1 cellular context compared by ENCODE assay signal in genomic region chr16:9053006-9053601, GRCh38.
A peak's percentile ranks its signal among the peaks of the same experiment; 100 is the strongest.
TF ChIP-seq lines count a peak whose summit lies in the region.

No MANE protein-coding gene starts in this region.

TF ChIP-seq in K562, 482 proteins besides CTCF, POLR2A, EP300 and RAD21 (continued from another document and continues in another):
- TF ChIP-seq POLR3A (IDR thresholded peaks at IDR 0.05; ENCODE audit: borderline replicate concordance, extremely low read depth, insufficient read depth, insufficient read length): no peak
- no peak for TF ChIP-seq HLTF (IDR thresholded peaks at IDR 0.05)
- no peak for TF ChIP-seq ZNF431 (CRISPR knock-in tag; IDR thresholded peaks at IDR 0.05)
- TF ChIP-seq SAFB (IDR thresholded peaks at IDR 0.05; ENCODE audit: borderline replicate concordance, low read depth, low read length): no peak
- TF ChIP-seq SMARCE1 (IDR thresholded peaks at IDR 0.05): no peak
- TF ChIP-seq CREB3L1 (IDR thresholded peaks at IDR 0.05; ENCODE audit: borderline replicate concordance, low read depth): peak; percentile 71
- no peak for TF ChIP-seq KLF10 (CRISPR knock-in tag; IDR thresholded peaks at IDR 0.05)
- TF ChIP-seq SREBF1 (IDR thresholded peaks at IDR 0.05; ENCODE audit: borderline replicate concordance, low read depth, low read length): peak; percentile 54; the same call in 1 of the 2 replicates
- no peak for TF ChIP-seq DMBX1 (CRISPR knock-in tag; IDR thresholded peaks at IDR 0.05; ENCODE audit: borderline replicate concordance)
- TF ChIP-seq SRSF7 (optimal IDR thresholded peaks at IDR 0.05; ENCODE audit: low read depth, low read length): no peak
- TF ChIP-seq GTF2F1 (IDR thresholded peaks at IDR 0.05; ENCODE audit: low read depth, low read length): no peak
- no peak for TF ChIP-seq ZFP91 (CRISPR knock-in tag; IDR thresholded peaks at IDR 0.05)
- TF ChIP-seq ZNF324 (CRISPR knock-in tag; IDR thresholded peaks at IDR 0.05): peak; percentile 43
- TF ChIP-seq, protein P1, sequence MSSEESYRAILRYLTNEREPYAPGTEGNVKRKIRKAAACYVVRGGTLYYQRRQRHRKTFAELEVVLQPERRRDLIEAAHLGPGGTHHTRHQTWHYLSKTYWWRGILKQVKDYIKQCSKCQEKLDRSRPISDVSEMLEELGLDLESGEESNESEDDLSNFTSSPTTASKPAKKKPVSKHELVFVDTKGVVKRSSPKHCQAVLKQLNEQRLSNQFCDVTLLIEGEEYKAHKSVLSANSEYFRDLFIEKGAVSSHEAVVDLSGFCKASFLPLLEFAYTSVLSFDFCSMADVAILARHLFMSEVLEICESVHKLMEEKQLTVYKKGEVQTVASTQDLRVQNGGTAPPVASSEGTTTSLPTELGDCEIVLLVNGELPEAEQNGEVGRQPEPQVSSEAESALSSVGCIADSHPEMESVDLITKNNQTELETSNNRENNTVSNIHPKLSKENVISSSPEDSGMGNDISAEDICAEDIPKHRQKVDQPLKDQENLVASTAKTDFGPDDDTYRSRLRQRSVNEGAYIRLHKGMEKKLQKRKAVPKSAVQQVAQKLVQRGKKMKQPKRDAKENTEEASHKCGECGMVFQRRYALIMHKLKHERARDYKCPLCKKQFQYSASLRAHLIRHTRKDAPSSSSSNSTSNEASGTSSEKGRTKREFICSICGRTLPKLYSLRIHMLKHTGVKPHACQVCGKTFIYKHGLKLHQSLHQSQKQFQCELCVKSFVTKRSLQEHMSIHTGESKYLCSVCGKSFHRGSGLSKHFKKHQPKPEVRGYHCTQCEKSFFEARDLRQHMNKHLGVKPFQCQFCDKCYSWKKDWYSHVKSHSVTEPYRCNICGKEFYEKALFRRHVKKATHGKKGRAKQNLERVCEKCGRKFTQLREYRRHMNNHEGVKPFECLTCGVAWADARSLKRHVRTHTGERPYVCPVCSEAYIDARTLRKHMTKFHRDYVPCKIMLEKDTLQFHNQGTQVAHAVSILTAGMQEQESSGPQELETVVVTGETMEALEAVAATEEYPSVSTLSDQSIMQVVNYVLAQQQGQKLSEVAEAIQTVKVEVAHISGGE (CRISPR knock-in tag; IDR thresholded peaks at IDR 0.05): no peak; a peak in 1 of 6 replicates
- 0 out of 2 replicates have a peak, but pooled peaks have one; percentile 27 for TF ChIP-seq NFRKB (IDR thresholded peaks at IDR 0.05; ENCODE audit: low read depth)
- TF ChIP-seq, protein P2, sequence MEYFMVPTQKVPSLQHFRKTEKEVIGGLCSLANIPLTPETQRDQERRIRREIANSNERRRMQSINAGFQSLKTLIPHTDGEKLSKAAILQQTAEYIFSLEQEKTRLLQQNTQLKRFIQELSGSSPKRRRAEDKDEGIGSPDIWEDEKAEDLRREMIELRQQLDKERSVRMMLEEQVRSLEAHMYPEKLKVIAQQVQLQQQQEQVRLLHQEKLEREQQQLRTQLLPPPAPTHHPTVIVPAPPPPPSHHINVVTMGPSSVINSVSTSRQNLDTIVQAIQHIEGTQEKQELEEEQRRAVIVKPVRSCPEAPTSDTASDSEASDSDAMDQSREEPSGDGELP (CRISPR knock-in tag; IDR thresholded peaks at IDR 0.05; ENCODE audit: borderline replicate concordance): peak; percentile 32; the same call in 1 of the 2 replicates
- TF ChIP-seq TEAD4 (IDR thresholded peaks at IDR 0.05; ENCODE audit: low read length): peak; percentile 69
- no peak for TF ChIP-seq TEAD4 (CRISPR knock-in tag; IDR thresholded peaks at IDR 0.05; ENCODE audit: borderline replicate concordance)
- no peak for TF ChIP-seq ZNF277 (CRISPR knock-in tag; IDR thresholded peaks at IDR 0.05; ENCODE audit: borderline replicate concordance)
- TF ChIP-seq PTRF (tag; IDR thresholded peaks at IDR 0.05): no peak
- TF ChIP-seq HCFC1 (IDR thresholded peaks at IDR 0.05; ENCODE audit: low read depth, low read length): peak; percentile 96
- no peak for TF ChIP-seq HDAC1 (IDR thresholded peaks at IDR 0.05)
- TF ChIP-seq, protein P3, sequence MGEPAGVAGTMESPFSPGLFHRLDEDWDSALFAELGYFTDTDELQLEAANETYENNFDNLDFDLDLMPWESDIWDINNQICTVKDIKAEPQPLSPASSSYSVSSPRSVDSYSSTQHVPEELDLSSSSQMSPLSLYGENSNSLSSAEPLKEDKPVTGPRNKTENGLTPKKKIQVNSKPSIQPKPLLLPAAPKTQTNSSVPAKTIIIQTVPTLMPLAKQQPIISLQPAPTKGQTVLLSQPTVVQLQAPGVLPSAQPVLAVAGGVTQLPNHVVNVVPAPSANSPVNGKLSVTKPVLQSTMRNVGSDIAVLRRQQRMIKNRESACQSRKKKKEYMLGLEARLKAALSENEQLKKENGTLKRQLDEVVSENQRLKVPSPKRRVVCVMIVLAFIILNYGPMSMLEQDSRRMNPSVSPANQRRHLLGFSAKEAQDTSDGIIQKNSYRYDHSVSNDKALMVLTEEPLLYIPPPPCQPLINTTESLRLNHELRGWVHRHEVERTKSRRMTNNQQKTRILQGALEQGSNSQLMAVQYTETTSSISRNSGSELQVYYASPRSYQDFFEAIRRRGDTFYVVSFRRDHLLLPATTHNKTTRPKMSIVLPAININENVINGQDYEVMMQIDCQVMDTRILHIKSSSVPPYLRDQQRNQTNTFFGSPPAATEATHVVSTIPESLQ (CRISPR knock-in tag; IDR thresholded peaks at IDR 0.05): no peak
- no peak for TF ChIP-seq EHMT2 (IDR thresholded peaks at IDR 0.05)
- TF ChIP-seq PCBP1 (IDR thresholded peaks at IDR 0.05; ENCODE audit: low read depth, low read length, poor library complexity, severe bottlenecking): no peak
- no peak for TF ChIP-seq SMARCB1 (IDR thresholded peaks at IDR 0.05; ENCODE audit: insufficient read length, low read depth)
- TF ChIP-seq ZNF165 (CRISPR knock-in tag; IDR thresholded peaks at IDR 0.05; ENCODE audit: borderline replicate concordance): no peak
- no peak for TF ChIP-seq STAT5B (CRISPR knock-in tag; IDR thresholded peaks at IDR 0.05)
- peak; percentile 46 for TF ChIP-seq CCNT2 (IDR thresholded peaks at IDR 0.05; ENCODE audit: borderline replicate concordance, extremely low read depth, insufficient read length, low read depth, low read length)
- no peak for TF ChIP-seq BRD4 (IDR thresholded peaks at IDR 0.05)
- TF ChIP-seq, protein P4, sequence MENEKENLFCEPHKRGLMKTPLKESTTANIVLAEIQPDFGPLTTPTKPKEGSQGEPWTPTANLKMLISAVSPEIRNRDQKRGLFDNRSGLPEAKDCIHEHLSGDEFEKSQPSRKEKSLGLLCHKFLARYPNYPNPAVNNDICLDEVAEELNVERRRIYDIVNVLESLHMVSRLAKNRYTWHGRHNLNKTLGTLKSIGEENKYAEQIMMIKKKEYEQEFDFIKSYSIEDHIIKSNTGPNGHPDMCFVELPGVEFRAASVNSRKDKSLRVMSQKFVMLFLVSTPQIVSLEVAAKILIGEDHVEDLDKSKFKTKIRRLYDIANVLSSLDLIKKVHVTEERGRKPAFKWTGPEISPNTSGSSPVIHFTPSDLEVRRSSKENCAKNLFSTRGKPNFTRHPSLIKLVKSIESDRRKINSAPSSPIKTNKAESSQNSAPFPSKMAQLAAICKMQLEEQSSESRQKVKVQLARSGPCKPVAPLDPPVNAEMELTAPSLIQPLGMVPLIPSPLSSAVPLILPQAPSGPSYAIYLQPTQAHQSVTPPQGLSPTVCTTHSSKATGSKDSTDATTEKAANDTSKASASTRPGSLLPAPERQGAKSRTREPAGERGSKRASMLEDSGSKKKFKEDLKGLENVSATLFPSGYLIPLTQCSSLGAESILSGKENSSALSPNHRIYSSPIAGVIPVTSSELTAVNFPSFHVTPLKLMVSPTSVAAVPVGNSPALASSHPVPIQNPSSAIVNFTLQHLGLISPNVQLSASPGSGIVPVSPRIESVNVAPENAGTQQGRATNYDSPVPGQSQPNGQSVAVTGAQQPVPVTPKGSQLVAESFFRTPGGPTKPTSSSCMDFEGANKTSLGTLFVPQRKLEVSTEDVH (IDR thresholded peaks at IDR 0.05; ENCODE audit: low read depth, partially characterized antibody): peak; percentile 11
- no peak for TF ChIP-seq MCM3 (IDR thresholded peaks at IDR 0.05)
- TF ChIP-seq, protein P5, sequence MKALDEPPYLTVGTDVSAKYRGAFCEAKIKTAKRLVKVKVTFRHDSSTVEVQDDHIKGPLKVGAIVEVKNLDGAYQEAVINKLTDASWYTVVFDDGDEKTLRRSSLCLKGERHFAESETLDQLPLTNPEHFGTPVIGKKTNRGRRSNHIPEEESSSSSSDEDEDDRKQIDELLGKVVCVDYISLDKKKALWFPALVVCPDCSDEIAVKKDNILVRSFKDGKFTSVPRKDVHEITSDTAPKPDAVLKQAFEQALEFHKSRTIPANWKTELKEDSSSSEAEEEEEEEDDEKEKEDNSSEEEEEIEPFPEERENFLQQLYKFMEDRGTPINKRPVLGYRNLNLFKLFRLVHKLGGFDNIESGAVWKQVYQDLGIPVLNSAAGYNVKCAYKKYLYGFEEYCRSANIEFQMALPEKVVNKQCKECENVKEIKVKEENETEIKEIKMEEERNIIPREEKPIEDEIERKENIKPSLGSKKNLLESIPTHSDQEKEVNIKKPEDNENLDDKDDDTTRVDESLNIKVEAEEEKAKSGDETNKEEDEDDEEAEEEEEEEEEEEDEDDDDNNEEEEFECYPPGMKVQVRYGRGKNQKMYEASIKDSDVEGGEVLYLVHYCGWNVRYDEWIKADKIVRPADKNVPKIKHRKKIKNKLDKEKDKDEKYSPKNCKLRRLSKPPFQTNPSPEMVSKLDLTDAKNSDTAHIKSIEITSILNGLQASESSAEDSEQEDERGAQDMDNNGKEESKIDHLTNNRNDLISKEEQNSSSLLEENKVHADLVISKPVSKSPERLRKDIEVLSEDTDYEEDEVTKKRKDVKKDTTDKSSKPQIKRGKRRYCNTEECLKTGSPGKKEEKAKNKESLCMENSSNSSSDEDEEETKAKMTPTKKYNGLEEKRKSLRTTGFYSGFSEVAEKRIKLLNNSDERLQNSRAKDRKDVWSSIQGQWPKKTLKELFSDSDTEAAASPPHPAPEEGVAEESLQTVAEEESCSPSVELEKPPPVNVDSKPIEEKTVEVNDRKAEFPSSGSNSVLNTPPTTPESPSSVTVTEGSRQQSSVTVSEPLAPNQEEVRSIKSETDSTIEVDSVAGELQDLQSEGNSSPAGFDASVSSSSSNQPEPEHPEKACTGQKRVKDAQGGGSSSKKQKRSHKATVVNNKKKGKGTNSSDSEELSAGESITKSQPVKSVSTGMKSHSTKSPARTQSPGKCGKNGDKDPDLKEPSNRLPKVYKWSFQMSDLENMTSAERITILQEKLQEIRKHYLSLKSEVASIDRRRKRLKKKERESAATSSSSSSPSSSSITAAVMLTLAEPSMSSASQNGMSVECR (CRISPR knock-in tag; IDR thresholded peaks at IDR 0.05): no peak
- peak; percentile 59; the same call in 1 of the 2 replicates for TF ChIP-seq POLR2AphosphoS5 (IDR thresholded peaks at IDR 0.05; ENCODE audit: control insufficient read depth, insufficient read depth, low read depth, low read length)
- TF ChIP-seq ZNF347 (CRISPR knock-in tag; IDR thresholded peaks at IDR 0.05; ENCODE audit: low read depth): no peak
- no peak for TF ChIP-seq RBM22 (IDR thresholded peaks at IDR 0.05; ENCODE audit: low read depth, low read length, poor library complexity, severe bottlenecking)
- peak; percentile 27 for TF ChIP-seq TAF1 (IDR thresholded peaks at IDR 0.05; ENCODE audit: control insufficient read depth, extremely low read depth, insufficient read depth, low read length, severe bottlenecking)
- TF ChIP-seq TOE1 (IDR thresholded peaks at IDR 0.05; ENCODE audit: borderline replicate concordance): peak; percentile 98
- no peak for TF ChIP-seq TOE1 (CRISPR knock-in tag; IDR thresholded peaks at IDR 0.05; ENCODE audit: borderline replicate concordance, low read depth)
- TF ChIP-seq SRF (CRISPR knock-in tag; IDR thresholded peaks at IDR 0.05): 0 out of 4 replicates have a peak, but pooled peaks of 1 of the 2 experiments have one; percentile 25
- peak; percentile 99 for TF ChIP-seq USF2 (CRISPR knock-in tag; IDR thresholded peaks at IDR 0.05)
- peak; percentile 78 for TF ChIP-seq SOX6 (IDR thresholded peaks at IDR 0.05)
- TF ChIP-seq, protein P6, sequence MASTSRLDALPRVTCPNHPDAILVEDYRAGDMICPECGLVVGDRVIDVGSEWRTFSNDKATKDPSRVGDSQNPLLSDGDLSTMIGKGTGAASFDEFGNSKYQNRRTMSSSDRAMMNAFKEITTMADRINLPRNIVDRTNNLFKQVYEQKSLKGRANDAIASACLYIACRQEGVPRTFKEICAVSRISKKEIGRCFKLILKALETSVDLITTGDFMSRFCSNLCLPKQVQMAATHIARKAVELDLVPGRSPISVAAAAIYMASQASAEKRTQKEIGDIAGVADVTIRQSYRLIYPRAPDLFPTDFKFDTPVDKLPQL (IDR thresholded peaks at IDR 0.05; ENCODE audit: extremely low read depth, insufficient read length): no peak
- TF ChIP-seq CBFA2T2 (conservative IDR thresholded peaks at IDR 0.05): peak; percentile 80
